Comparison of ENCODE assay signal across 2 cellular contexts in genomic region chr2:101410114-101410513, GRCh38.
TF ChIP-seq lines count a peak whose summit lies in the region.

No MANE protein-coding gene starts in this region.

TF ChIP-seq in HepG2, 621 proteins besides CTCF, POLR2A, EP300 and RAD21:
- TF ChIP-seq ZNF280D (CRISPR knock-in tag; IDR thresholded peaks at IDR 0.05) (no peak), ZNF740 (CRISPR knock-in tag; IDR thresholded peaks at IDR 0.05) (no peak), CBX1 (IDR thresholded peaks at IDR 0.05; ENCODE audit: low read depth) (no peak), ZSCAN5A (CRISPR knock-in tag; IDR thresholded peaks at IDR 0.05; ENCODE audit: borderline replicate concordance) (no peak), ZHX2 (IDR thresholded peaks at IDR 0.05; ENCODE audit: low read depth) (no peak), ZHX2 (CRISPR knock-in tag; IDR thresholded peaks at IDR 0.05; ENCODE audit: borderline replicate concordance) (no peak)
- TF ChIP-seq, protein P1, sequence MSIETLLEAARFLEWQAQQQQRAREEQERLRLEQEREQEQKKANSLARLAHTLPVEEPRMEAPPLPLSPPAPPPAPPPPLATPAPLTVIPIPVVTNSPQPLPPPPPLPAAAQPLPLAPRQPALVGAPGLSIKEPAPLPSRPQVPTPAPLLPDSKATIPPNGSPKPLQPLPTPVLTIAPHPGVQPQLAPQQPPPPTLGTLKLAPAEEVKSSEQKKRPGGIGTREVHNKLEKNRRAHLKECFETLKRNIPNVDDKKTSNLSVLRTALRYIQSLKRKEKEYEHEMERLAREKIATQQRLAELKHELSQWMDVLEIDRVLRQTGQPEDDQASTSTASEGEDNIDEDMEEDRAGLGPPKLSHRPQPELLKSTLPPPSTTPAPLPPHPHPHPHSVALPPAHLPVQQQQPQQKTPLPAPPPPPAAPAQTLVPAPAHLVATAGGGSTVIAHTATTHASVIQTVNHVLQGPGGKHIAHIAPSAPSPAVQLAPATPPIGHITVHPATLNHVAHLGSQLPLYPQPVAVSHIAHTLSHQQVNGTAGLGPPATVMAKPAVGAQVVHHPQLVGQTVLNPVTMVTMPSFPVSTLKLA (IDR thresholded peaks at IDR 0.05) = peak; percentile 39

TF ChIP-seq in GM12878, 131 proteins besides CTCF, POLR2A, EP300 and RAD21:
- peak; percentile 38 for TF ChIP-seq NR2C2 (IDR thresholded peaks at IDR 0.05; ENCODE audit: borderline replicate concordance, control insufficient read depth, insufficient read length, low read depth)
- no peak for TF ChIP-seq CHD4 (IDR thresholded peaks at IDR 0.05)
- TF ChIP-seq BCL3 (IDR thresholded peaks at IDR 0.05; ENCODE audit: borderline replicate concordance, insufficient read depth, low read depth, low read length, poor library complexity, severe bottlenecking) = peak; percentile 86
